10 cellular contexts compared by ENCODE assay signal in the genomic region with DNA sequence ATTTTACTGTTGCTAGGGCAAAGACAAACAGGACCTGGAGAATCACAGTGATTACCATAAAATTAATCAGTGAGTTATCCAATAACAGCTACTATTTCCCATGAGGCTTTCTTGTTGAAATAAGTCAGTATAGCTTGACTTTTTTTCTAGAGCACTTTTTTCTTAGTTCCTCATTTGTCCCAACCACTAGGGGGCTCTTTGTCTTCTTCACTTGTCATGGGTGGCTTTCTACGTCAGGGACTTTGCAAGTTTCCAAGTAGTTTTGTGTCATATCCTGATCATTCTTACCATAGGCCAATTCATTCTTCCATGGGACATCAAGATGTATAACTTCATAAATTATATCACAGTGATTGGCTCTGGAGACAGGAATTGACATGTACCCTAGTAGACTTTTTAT.
DNase-seq lines count a peak whose midpoint lies in the region; ATAC-seq and TF ChIP-seq lines count a peak whose summit lies in the region.
"Had no signal": no experiment of that assay in that cellular context is flagged by ENCODE, and none has a peak within 500 bp of the region (broad histone marks: within the 10 kb centered on the region; RNA-seq: fewer than 3 reads in every experiment).

No MANE protein-coding gene starts in this region.

- H3K27me3 ChIP-seq in stomach = no peaks in the 10 kb centered on the region

- no peak overlapping the region for H3K27ac ChIP-seq in stomach

- H3K4me1 ChIP-seq in stomach = no peaks in the 10 kb centered on the region

- H3K36me3 ChIP-seq in stomach = no peaks in the 10 kb centered on the region

- POLR2A ChIA-PET in WTC11 (lab: Charles Lee) = no interaction called here

- H3K9me3 Mint-ChIP-seq in WTC11 = no peaks in the 10 kb centered on the region

- CTCF ChIA-PET in WTC11 (lab: Charles Lee) = interaction anchor here (0.6 to 1.6 kb wide), 19 partner anchors 9 to 562 kb away, joined by 3 to 18 read pairs (median 4); no protein-coding TSS in a partner anchor

- no peaks in the 10 kb centered on the region for H3K9me3 ChIP-seq in stomach

- no peak for ATAC-seq in WTC11
- ATAC-seq in GM21381 (IDR thresholded peaks at IDR 0.05; ENCODE audit: unreplicated experiment) = no peak
- ATAC-seq in esophagus mucosa = no peak

- no peak overlapping the region for H3K4me3 ChIP-seq in stomach

- no peak overlapping the region for H3K4me3 Mint-ChIP-seq in WTC11

- DNase-seq in DMS114 treated with DMSO at 0.1 percent for 48 hours (lab: John Stamatoyannopoulos, UW; ENCODE audit: unreplicated experiment) (peak; percentile 26), HT1080 (ENCODE audit: low read depth) (peak; percentile 49), WTC11 (ENCODE audit: low spot score) (no peak), kidney tubule cell (ENCODE audit: low spot score) (peak; percentile 43), stomach (no peak)
- no peak for DNase-seq in activated T-cell treated with anti-CD3 and anti-CD28 coated beads, Interleukin-2, amount 50 U/mL, for 1 hour
- DNase-seq: dermis blood vessel endothelial cell, T-helper 9 cell had no signal

- H3K4me1 Mint-ChIP-seq in WTC11 = peaks cover 5% of the 10 kb centered on the region

- intact Hi-C loops in stomach (cut with DNase I; ENCODE audit: low total_unique reads) = no loop called here

- no peak overlapping the region for H3K27ac Mint-ChIP-seq in WTC11

- no peak for TF ChIP-seq EP300 in stomach (IDR thresholded peaks at IDR 0.05)

- TF ChIP-seq POLR2A in stomach (IDR thresholded peaks at IDR 0.05) = no peak

- peak; percentile 47 for TF ChIP-seq CTCF in WTC11 (IDR thresholded peaks at IDR 0.05)
- peak in 2 of 7 experiments; percentile 17 to 40 for TF ChIP-seq CTCF in stomach (IDR thresholded peaks at IDR 0.05)

- H3K36me3 Mint-ChIP-seq in WTC11 = no peaks in the 10 kb centered on the region

- H3K27me3 Mint-ChIP-seq in WTC11 (ENCODE audit: low read depth) = no peaks in the 10 kb centered on the region

- 32 to 62% (median 48%) methylated on average over 1 of the region's 1 CpG for WGBS in stomach, 5 donors

TF ChIP-seq in WTC11, 78 proteins besides CTCF, POLR2A, EP300 and RAD21 (continues in another document):
- no peak for TF ChIP-seq JAZF1 (CRISPR knock-in tag; IDR thresholded peaks at IDR 0.05)
- no peak for TF ChIP-seq RORB (CRISPR knock-in tag; IDR thresholded peaks at IDR 0.05)
- no peak for TF ChIP-seq ETV6 (CRISPR knock-in tag; IDR thresholded peaks at IDR 0.05)
- TF ChIP-seq ELF4 (CRISPR knock-in tag; IDR thresholded peaks at IDR 0.05; ENCODE audit: low read depth) = no peak
- TF ChIP-seq HMGA2 (CRISPR knock-in tag; IDR thresholded peaks at IDR 0.05) = no peak
- TF ChIP-seq, protein P1, sequence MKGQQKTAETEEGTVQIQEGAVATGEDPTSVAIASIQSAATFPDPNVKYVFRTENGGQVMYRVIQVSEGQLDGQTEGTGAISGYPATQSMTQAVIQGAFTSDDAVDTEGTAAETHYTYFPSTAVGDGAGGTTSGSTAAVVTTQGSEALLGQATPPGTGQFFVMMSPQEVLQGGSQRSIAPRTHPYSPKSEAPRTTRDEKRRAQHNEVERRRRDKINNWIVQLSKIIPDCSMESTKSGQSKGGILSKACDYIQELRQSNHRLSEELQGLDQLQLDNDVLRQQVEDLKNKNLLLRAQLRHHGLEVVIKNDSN (CRISPR knock-in tag; IDR thresholded peaks at IDR 0.05) = no peak
- no peak for TF ChIP-seq TP53 (CRISPR knock-in tag; IDR thresholded peaks at IDR 0.05)
- no peak for TF ChIP-seq ZNF396 (CRISPR knock-in tag; IDR thresholded peaks at IDR 0.05; ENCODE audit: borderline replicate concordance)
- TF ChIP-seq, protein P2, sequence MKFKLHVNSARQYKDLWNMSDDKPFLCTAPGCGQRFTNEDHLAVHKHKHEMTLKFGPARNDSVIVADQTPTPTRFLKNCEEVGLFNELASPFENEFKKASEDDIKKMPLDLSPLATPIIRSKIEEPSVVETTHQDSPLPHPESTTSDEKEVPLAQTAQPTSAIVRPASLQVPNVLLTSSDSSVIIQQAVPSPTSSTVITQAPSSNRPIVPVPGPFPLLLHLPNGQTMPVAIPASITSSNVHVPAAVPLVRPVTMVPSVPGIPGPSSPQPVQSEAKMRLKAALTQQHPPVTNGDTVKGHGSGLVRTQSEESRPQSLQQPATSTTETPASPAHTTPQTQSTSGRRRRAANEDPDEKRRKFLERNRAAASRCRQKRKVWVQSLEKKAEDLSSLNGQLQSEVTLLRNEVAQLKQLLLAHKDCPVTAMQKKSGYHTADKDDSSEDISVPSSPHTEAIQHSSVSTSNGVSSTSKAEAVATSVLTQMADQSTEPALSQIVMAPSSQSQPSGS (CRISPR knock-in tag; IDR thresholded peaks at IDR 0.05; ENCODE audit: borderline replicate concordance, low read depth) = no peak
- TF ChIP-seq FOXJ3 (CRISPR knock-in tag; IDR thresholded peaks at IDR 0.05; ENCODE audit: borderline replicate concordance) = no peak
- no peak for TF ChIP-seq ZNF317 (CRISPR knock-in tag; IDR thresholded peaks at IDR 0.05; ENCODE audit: borderline replicate concordance, low read depth)
- TF ChIP-seq, protein P3, sequence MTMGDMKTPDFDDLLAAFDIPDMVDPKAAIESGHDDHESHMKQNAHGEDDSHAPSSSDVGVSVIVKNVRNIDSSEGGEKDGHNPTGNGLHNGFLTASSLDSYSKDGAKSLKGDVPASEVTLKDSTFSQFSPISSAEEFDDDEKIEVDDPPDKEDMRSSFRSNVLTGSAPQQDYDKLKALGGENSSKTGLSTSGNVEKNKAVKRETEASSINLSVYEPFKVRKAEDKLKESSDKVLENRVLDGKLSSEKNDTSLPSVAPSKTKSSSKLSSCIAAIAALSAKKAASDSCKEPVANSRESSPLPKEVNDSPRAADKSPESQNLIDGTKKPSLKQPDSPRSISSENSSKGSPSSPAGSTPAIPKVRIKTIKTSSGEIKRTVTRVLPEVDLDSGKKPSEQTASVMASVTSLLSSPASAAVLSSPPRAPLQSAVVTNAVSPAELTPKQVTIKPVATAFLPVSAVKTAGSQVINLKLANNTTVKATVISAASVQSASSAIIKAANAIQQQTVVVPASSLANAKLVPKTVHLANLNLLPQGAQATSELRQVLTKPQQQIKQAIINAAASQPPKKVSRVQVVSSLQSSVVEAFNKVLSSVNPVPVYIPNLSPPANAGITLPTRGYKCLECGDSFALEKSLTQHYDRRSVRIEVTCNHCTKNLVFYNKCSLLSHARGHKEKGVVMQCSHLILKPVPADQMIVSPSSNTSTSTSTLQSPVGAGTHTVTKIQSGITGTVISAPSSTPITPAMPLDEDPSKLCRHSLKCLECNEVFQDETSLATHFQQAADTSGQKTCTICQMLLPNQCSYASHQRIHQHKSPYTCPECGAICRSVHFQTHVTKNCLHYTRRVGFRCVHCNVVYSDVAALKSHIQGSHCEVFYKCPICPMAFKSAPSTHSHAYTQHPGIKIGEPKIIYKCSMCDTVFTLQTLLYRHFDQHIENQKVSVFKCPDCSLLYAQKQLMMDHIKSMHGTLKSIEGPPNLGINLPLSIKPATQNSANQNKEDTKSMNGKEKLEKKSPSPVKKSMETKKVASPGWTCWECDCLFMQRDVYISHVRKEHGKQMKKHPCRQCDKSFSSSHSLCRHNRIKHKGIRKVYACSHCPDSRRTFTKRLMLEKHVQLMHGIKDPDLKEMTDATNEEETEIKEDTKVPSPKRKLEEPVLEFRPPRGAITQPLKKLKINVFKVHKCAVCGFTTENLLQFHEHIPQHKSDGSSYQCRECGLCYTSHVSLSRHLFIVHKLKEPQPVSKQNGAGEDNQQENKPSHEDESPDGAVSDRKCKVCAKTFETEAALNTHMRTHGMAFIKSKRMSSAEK (CRISPR knock-in tag; IDR thresholded peaks at IDR 0.05; ENCODE audit: borderline replicate concordance) = no peak
- TF ChIP-seq, protein P4, sequence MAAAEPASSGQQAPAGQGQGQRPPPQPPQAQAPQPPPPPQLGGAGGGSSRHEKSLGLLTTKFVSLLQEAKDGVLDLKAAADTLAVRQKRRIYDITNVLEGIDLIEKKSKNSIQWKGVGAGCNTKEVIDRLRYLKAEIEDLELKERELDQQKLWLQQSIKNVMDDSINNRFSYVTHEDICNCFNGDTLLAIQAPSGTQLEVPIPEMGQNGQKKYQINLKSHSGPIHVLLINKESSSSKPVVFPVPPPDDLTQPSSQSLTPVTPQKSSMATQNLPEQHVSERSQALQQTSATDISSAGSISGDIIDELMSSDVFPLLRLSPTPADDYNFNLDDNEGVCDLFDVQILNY (CRISPR knock-in tag; IDR thresholded peaks at IDR 0.05) = no peak
- no peak for TF ChIP-seq NFE2L1 (CRISPR knock-in tag; IDR thresholded peaks at IDR 0.05)
- no peak for TF ChIP-seq GTF2I (CRISPR knock-in tag; conservative IDR thresholded peaks at IDR 0.05)
- TF ChIP-seq ZNF219 (CRISPR knock-in tag; IDR thresholded peaks at IDR 0.05; ENCODE audit: borderline replicate concordance) = no peak
- TF ChIP-seq, protein P5, sequence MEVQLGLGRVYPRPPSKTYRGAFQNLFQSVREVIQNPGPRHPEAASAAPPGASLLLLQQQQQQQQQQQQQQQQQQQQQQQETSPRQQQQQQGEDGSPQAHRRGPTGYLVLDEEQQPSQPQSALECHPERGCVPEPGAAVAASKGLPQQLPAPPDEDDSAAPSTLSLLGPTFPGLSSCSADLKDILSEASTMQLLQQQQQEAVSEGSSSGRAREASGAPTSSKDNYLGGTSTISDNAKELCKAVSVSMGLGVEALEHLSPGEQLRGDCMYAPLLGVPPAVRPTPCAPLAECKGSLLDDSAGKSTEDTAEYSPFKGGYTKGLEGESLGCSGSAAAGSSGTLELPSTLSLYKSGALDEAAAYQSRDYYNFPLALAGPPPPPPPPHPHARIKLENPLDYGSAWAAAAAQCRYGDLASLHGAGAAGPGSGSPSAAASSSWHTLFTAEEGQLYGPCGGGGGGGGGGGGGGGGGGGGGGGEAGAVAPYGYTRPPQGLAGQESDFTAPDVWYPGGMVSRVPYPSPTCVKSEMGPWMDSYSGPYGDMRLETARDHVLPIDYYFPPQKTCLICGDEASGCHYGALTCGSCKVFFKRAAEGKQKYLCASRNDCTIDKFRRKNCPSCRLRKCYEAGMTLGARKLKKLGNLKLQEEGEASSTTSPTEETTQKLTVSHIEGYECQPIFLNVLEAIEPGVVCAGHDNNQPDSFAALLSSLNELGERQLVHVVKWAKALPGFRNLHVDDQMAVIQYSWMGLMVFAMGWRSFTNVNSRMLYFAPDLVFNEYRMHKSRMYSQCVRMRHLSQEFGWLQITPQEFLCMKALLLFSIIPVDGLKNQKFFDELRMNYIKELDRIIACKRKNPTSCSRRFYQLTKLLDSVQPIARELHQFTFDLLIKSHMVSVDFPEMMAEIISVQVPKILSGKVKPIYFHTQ (CRISPR knock-in tag; IDR thresholded peaks at IDR 0.05) = no peak

Comparison
In these comparisons a context has a peak if more than half of its experiments do, and no peak if none do; other contexts are left out.
1. DNase-seq: peak in DMS114 treated with DMSO at 0.1 percent for 48 hours (single experiment), HT1080 (single experiment) and kidney tubule cell (single experiment); none in WTC11 (single experiment), stomach (single experiment) and activated T-cell treated with anti-CD3 and anti-CD28 coated beads, Interleukin-2, amount 50 U/mL, for 1 hour (single experiment).